In genomic region chrX:44012484-44013096, GRCh38 we compare ENCODE assay signal across 9 cellular contexts. TPM values are rescaled to one million over a fixed set of nuclear protein-coding genes. Genes with fewer than 3 reads are reported as not detected.
A peak's percentile ranks its signal among the peaks of the same experiment; 100 is the strongest.
DNase-seq lines count a peak whose midpoint lies in the region; ATAC-seq, FAIRE-seq and TF ChIP-seq lines count a peak whose summit lies in the region.
"Had no signal": no experiment of that assay in that cellular context is flagged by ENCODE, and none has a peak within 500 bp of the region (broad histone marks: within the 10 kb centered on the region; RNA-seq: fewer than 3 reads in every experiment).

No MANE protein-coding gene starts in this region.

- no peak overlapping the region for H3K27ac ChIP-seq in naive thymus-derived CD4-positive, alpha-beta T cell (ENCODE audit: low read depth, low read length)
- H3K27ac ChIP-seq in upper lobe of right lung, result no peak overlapping the region
- H3K27ac ChIP-seq: suprapubic skin had no signal

- no peaks in the 10 kb centered on the region for H3K36me3 Mint-ChIP-seq in naive thymus-derived CD4-positive, alpha-beta T cell

- H3K9me3 ChIP-seq in naive thymus-derived CD4-positive, alpha-beta T cell (ENCODE audit: control insufficient read depth in 2 of 3, low read length in 3 of 3), result no peaks in the 10 kb centered on the region
- no peaks in the 10 kb centered on the region for H3K9me3 ChIP-seq in upper lobe of right lung
- H3K9me3 ChIP-seq: suprapubic skin had no signal

- POLR2A ChIA-PET in naive thymus-derived CD4-positive, alpha-beta T cell (lab: Charles Lee), result no interaction called here

- peaks cover 0 to 2% (median 0%) of the 10 kb centered on the region in 11 donors for H3K9me3 Mint-ChIP-seq in naive thymus-derived CD4-positive, alpha-beta T cell

- peaks cover 0 to 10% (median 8%) of the 10 kb centered on the region in 7 donors for H3K4me1 Mint-ChIP-seq in naive thymus-derived CD4-positive, alpha-beta T cell

- CTCF ChIA-PET in naive thymus-derived CD4-positive, alpha-beta T cell (lab: Charles Lee), result no interaction called here

- peak overlapping the region in 3 of 10 donors; percentile 4 to 39 (median 29) for H3K4me3 Mint-ChIP-seq in naive thymus-derived CD4-positive, alpha-beta T cell

- TF ChIP-seq CTCF in upper lobe of right lung (IDR thresholded peaks at IDR 0.05), result no peak

- peak; percentile 98 for ATAC-seq in naive thymus-derived CD4-positive, alpha-beta T cell
- ATAC-seq in upper lobe of right lung (peak; percentile 96), HG03175 (IDR thresholded peaks at IDR 0.05; ENCODE audit: unreplicated experiment) (no peak), GM19455 (IDR thresholded peaks at IDR 0.05; ENCODE audit: unreplicated experiment) (no peak)

- peak; percentile 99 for FAIRE-seq in RCC 7860 (lab: Jason Lieb, UNC)

- no peaks in the 10 kb centered on the region for H3K36me3 ChIP-seq in naive thymus-derived CD4-positive, alpha-beta T cell (ENCODE audit: control insufficient read depth in 2 of 3, insufficient read depth in 3 of 3, low read length in 3 of 3)
- H3K36me3 ChIP-seq in upper lobe of right lung, result no peaks in the 10 kb centered on the region
- H3K36me3 ChIP-seq: suprapubic skin had no signal

- H3K4me3 ChIP-seq in naive thymus-derived CD4-positive, alpha-beta T cell (ENCODE audit: low read length), result no peak overlapping the region
- H3K4me3 ChIP-seq in upper lobe of right lung, result no peak overlapping the region
- H3K4me3 ChIP-seq: suprapubic skin had no signal

- peaks cover 0 to 4% of the 10 kb centered on the region in 2 donors for H3K4me1 ChIP-seq in naive thymus-derived CD4-positive, alpha-beta T cell (ENCODE audit: control insufficient read depth in 2 of 2, insufficient read depth in 2 of 2, low read length in 2 of 2)
- no peaks in the 10 kb centered on the region for H3K4me1 ChIP-seq in upper lobe of right lung
- H3K4me1 ChIP-seq: suprapubic skin had no signal

- peaks cover 0 to 4% (median 0%) of the 10 kb centered on the region in 5 donors for H3K27me3 Mint-ChIP-seq in naive thymus-derived CD4-positive, alpha-beta T cell

- no peaks in the 10 kb centered on the region for H3K27me3 ChIP-seq in naive thymus-derived CD4-positive, alpha-beta T cell (ENCODE audit: control insufficient read depth in 2 of 2, insufficient read depth in 2 of 2, low read length in 2 of 2)
- H3K27me3 ChIP-seq in upper lobe of right lung, result no peaks in the 10 kb centered on the region
- H3K27me3 ChIP-seq: suprapubic skin had no signal

- peak; percentile 4 for DNase-seq in CMK (ENCODE audit: low read depth)
- DNase-seq in RCC 7860 (ENCODE audit: low spot score), result peak; percentile 96
- peak; percentile 60 for DNase-seq in amniotic epithelial cell (ENCODE audit: low read depth)
- DNase-seq in naive thymus-derived CD4-positive, alpha-beta T cell, result peak in 1 of 9 donors; percentile 43
- peak; percentile 63 for DNase-seq in upper lobe of right lung
- no peak for DNase-seq in NCI-H345 treated with DMSO at 0.1 percent for 48 hours (lab: John Stamatoyannopoulos, UW; ENCODE audit: unreplicated experiment)

- no peak overlapping the region for H3K27ac Mint-ChIP-seq in naive thymus-derived CD4-positive, alpha-beta T cell

- intact Hi-C loops in naive thymus-derived CD4-positive, alpha-beta T cell (cut with micrococcal nuclease), result no loop called here
- intact Hi-C loops in upper lobe of right lung (cut with DNase I), result no loop called here

RNA-seq across cellular contexts. Expression of gene NDP, which starts 39.4 kb away (rescaled TPM):
- total RNA-seq in naive thymus-derived CD4-positive, alpha-beta T cell, result not detected
- polyA plus RNA-seq in naive thymus-derived CD4-positive, alpha-beta T cell, result not detected
- not detected for total RNA-seq in upper lobe of right lung

Comparison
In these comparisons a context has a peak if more than half of its experiments do, and no peak if none do; other contexts are left out.
1. ATAC-seq: peak in naive thymus-derived CD4-positive, alpha-beta T cell (single experiment) and upper lobe of right lung (single experiment); none in HG03175 (single experiment) and GM19455 (single experiment).